In genomic region chr1:94237291-94238226, GRCh38 we compare ENCODE assay signal across 8 cellular contexts. TPM values are rescaled to one million over a fixed set of nuclear protein-coding genes. Genes with fewer than 3 reads are reported as not detected.
DNase-seq lines count a peak whose midpoint lies in the region; ATAC-seq, FAIRE-seq and TF ChIP-seq lines count a peak whose summit lies in the region.

Gene ARHGAP29, minus strand, starts transcription at chr1:94237584. Its CDS starts 5,973 bp downstream, at chr1:94231611.

- DNase-seq in CD14-positive monocyte (ENCODE audit: low spot score) (peak; percentile 50), RCC 7860 (ENCODE audit: low spot score) (peak; percentile 78), amniotic epithelial cell (ENCODE audit: low read depth) (peak; percentile 15), left cardiac atrium (peak; percentile 89), progenitor cell of endocrine pancreas (ENCODE audit: low spot score, unreplicated experiment) (peak; percentile 87), SIG-M5 treated with dmso at 0.1 percent for 504 hours (lab: John Stamatoyannopoulos, UW; ENCODE audit: unreplicated experiment) (no peak)

- FAIRE-seq in RCC 7860 (lab: Jason Lieb, UNC): no peak

- TF ChIP-seq CTCF in CD14-positive monocyte (IDR thresholded peaks at IDR 0.05) (no peak), progenitor cell of endocrine pancreas (IDR thresholded peaks at IDR 0.05; ENCODE audit: unreplicated experiment) (no peak)

- H3K36me3 Mint-ChIP-seq in CD14-positive monocyte (peaks cover 0 to 6% of the 10 kb centered on the region in 2 donors), progenitor cell of endocrine pancreas (ENCODE audit: insufficient read depth) (no peaks in the 10 kb centered on the region)

- peak within 1 kb of the TSS; percentile 73 to 89 for H3K4me3 Mint-ChIP-seq in CD14-positive monocyte
- H3K4me3 Mint-ChIP-seq in progenitor cell of endocrine pancreas (ENCODE audit: low read depth): peak within 1 kb of the TSS; percentile 78

- peaks cover 2 to 34% (median 26%) of the 10 kb centered on the region in 7 donors for H3K9me3 Mint-ChIP-seq in CD14-positive monocyte
- H3K9me3 Mint-ChIP-seq in progenitor cell of endocrine pancreas (ENCODE audit: low read depth): no peaks in the 10 kb centered on the region

- H3K27me3 Mint-ChIP-seq in CD14-positive monocyte (ENCODE audit: low read depth in 3 of 3): peaks cover 73 to 97% (median 85%) of the 10 kb centered on the region in 3 donors
- peaks cover 21% of the 10 kb centered on the region for H3K27me3 Mint-ChIP-seq in progenitor cell of endocrine pancreas

- peak; percentile 69 for ATAC-seq in GM19372 (IDR thresholded peaks at IDR 0.05; ENCODE audit: low read depth, unreplicated experiment)
- ATAC-seq in HG03520 (IDR thresholded peaks at IDR 0.05; ENCODE audit: unreplicated experiment): peak; percentile 81
- ATAC-seq in left cardiac atrium: peak; percentile 97 to 98

- peak within 1 kb of the TSS in 1 of 7 donors; percentile 24 for H3K27ac Mint-ChIP-seq in CD14-positive monocyte
- H3K27ac Mint-ChIP-seq in progenitor cell of endocrine pancreas: peak within 1 kb of the TSS; percentile 80

- H3K4me1 Mint-ChIP-seq in CD14-positive monocyte: peaks cover 28% of the 10 kb centered on the region
- peaks cover 15% of the 10 kb centered on the region for H3K4me1 Mint-ChIP-seq in progenitor cell of endocrine pancreas (ENCODE audit: low read depth)

- intact Hi-C loops in CD14-positive monocyte (cut with micrococcal nuclease): no loop called here
- intact Hi-C loops in left cardiac atrium (cut with DNase I): loop anchor here (5.0 to 10.0 kb wide), 3 partner anchors 87 to 175 kb away; no protein-coding TSS in a partner anchor

RNA-seq across cellular contexts. Expression of gene ARHGAP29, which starts in this region (rescaled TPM):
- under 1 TPM; 0.69 to 0.98 TPM for polyA plus RNA-seq in CD14-positive monocyte
- total RNA-seq in left cardiac atrium: 10 to 100 TPM; 29.4 to 38.9 TPM
- total RNA-seq in progenitor cell of endocrine pancreas: 12.4 and 15.2 TPM in 2 replicates

Comparison
In these comparisons a context has a peak if more than half of its experiments do, and no peak if none do; other contexts are left out.
1. Peak in DNase-seq in CD14-positive monocyte; RNA of the gene not detected or under 1 TPM.
2. intact Hi-C loops: an anchor here in left cardiac atrium (5.0 to 10.0 kb wide); none called in CD14-positive monocyte.